ENCODE assay signal across 9 cellular contexts in genomic region chr17:31571124-31571892, GRCh38.
DNase-seq lines count a peak whose midpoint lies in the region; ATAC-seq, FAIRE-seq and TF ChIP-seq lines count a peak whose summit lies in the region.
"Had no signal": no experiment of that assay in that cellular context is flagged by ENCODE, and none has a peak within 500 bp of the region (broad histone marks: within the 10 kb centered on the region; RNA-seq: fewer than 3 reads in every experiment).

No MANE protein-coding gene starts in this region.

- H3K4me3 Mint-ChIP-seq in astrocyte (ENCODE audit: unreplicated experiment) = no peak overlapping the region

- peak; percentile 10 for DNase-seq in G401 (ENCODE audit: low spot score)
- DNase-seq in astrocyte (ENCODE audit: low read depth) = peak; percentile 100
- peak; percentile 92 for DNase-seq in hepatic stellate cell (ENCODE audit: low spot score)
- DNase-seq in skeletal muscle cell (ENCODE audit: low read depth) = peak; percentile 96
- DNase-seq in DMS53 (lab: John Stamatoyannopoulos, UW) = no peak
- DNase-seq in NCI-H1436 (lab: John Stamatoyannopoulos, UW) = no peak
- DNase-seq in stimulated activated CD4-positive, alpha-beta T cell treated with anti-CD3 and anti-CD28 coated beads, Interleukin-4, amount 100 ng/mL, for 1 hour = no peak
- DNase-seq: stimulated activated CD4-positive, alpha-beta T cell treated with anti-CD3 and anti-CD28 coated beads, Interleukin-1b, Interleukin-23, amount 100 ng/mL, for 48 hours had no signal

- H3K4me1 Mint-ChIP-seq in astrocyte (ENCODE audit: low read depth, unreplicated experiment) = peaks cover 18% of the 10 kb centered on the region

- peak overlapping the region; percentile 59 for H3K9ac ChIP-seq in astrocyte (ENCODE audit: low read length)

- H4K20me1 ChIP-seq in astrocyte (ENCODE audit: insufficient read depth, low read length) = peaks cover 97% of the 10 kb centered on the region

- H3K27me3 Mint-ChIP-seq in astrocyte (ENCODE audit: low read depth, unreplicated experiment) = no peaks in the 10 kb centered on the region

- in situ Hi-C loops in G401 (cut with HindIII; ENCODE audit: low sequenced_read_pairs) = no loop called here

- no peaks in the 10 kb centered on the region for H3K27me3 ChIP-seq in astrocyte (ENCODE audit: insufficient read depth, low read length)

- peaks cover 44% of the 10 kb centered on the region for H3K4me1 ChIP-seq in astrocyte (ENCODE audit: insufficient read depth, low read length)

- FAIRE-seq in astrocyte (lab: Jason Lieb, UNC) = no peak

- H2AFZ ChIP-seq in astrocyte (ENCODE audit: low read depth, low read length) = no peak overlapping the region

- peak overlapping the region; percentile 70 for H3K4me2 ChIP-seq in astrocyte (ENCODE audit: low read length)

- TF ChIP-seq CTCF in astrocyte (IDR thresholded peaks at IDR 0.05; ENCODE audit: insufficient read depth, low read depth, low read length) = no peak

- no peak for ATAC-seq in HG02885 (IDR thresholded peaks at IDR 0.05; ENCODE audit: poor library complexity, unreplicated experiment)

- H3K36me3 Mint-ChIP-seq in astrocyte (ENCODE audit: low read depth, unreplicated experiment) = peaks cover 2% of the 10 kb centered on the region

- no peak overlapping the region for H3K4me3 ChIP-seq in astrocyte (ENCODE audit: insufficient read depth, low read depth, low read length)
- no peak overlapping the region for H3K4me3 ChIP-seq in skeletal muscle cell (ENCODE audit: low read depth, low read length)

- H3K9me3 Mint-ChIP-seq in astrocyte (ENCODE audit: unreplicated experiment) = no peaks in the 10 kb centered on the region

- no peaks in the 10 kb centered on the region for H3K9me3 ChIP-seq in astrocyte (ENCODE audit: insufficient read depth, low read depth, low read length)

- H3K79me2 ChIP-seq in astrocyte (ENCODE audit: insufficient read depth, low read length) = peaks cover 99% of the 10 kb centered on the region

- no peak overlapping the region for H3K27ac Mint-ChIP-seq in astrocyte (ENCODE audit: unreplicated experiment)

- H3K27ac ChIP-seq in astrocyte (ENCODE audit: low read depth, low read length) = peak overlapping the region; percentile 81

- peaks cover 3% of the 10 kb centered on the region for H3K36me3 ChIP-seq in astrocyte (ENCODE audit: insufficient read depth, low read length)

Comparison
In these comparisons a context has a peak if more than half of its experiments do, and no peak if none do; other contexts are left out.
1. DNase-seq: peak in G401 (single experiment), astrocyte (single experiment), hepatic stellate cell (single experiment) and skeletal muscle cell (single experiment); none in DMS53 (single experiment), NCI-H1436 (single experiment) and stimulated activated CD4-positive, alpha-beta T cell treated with anti-CD3 and anti-CD28 coated beads, Interleukin-4, amount 100 ng/mL, for 1 hour (single experiment).